In the genomic region with DNA sequence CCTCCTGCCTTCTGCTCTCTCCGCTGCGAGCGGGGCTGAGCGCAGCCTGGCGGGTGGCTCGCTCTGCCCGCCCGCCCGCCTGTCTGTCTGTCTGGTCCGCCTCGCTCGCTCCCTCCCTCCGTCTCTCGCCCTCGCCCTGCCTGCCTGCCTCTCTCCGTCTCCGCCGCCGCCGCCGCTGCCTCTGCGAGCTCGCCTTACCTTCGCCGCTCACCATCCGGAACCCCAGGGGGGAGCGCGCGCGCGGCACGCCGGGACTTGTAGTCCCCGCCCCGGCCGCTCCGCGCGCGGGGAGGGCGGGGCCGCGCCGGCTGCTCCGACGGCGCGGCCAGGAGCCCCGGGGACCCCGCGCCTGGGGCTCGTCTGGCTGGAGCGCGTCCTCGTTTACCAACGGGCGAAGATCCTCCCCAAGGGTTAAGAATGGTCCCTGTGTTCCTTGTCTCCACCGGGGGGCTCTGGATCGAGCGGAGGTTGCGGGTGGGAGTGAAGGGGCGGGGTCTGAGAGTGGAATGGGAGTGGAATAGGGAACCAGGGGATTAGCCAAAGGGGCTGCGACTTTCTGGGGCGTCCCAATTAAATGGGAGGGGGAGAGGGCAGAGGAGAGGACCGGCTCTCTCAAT, we compare ENCODE assay signal across 1 cellular context.
TF ChIP-seq lines count a peak whose summit lies in the region.

A gene with protein sequence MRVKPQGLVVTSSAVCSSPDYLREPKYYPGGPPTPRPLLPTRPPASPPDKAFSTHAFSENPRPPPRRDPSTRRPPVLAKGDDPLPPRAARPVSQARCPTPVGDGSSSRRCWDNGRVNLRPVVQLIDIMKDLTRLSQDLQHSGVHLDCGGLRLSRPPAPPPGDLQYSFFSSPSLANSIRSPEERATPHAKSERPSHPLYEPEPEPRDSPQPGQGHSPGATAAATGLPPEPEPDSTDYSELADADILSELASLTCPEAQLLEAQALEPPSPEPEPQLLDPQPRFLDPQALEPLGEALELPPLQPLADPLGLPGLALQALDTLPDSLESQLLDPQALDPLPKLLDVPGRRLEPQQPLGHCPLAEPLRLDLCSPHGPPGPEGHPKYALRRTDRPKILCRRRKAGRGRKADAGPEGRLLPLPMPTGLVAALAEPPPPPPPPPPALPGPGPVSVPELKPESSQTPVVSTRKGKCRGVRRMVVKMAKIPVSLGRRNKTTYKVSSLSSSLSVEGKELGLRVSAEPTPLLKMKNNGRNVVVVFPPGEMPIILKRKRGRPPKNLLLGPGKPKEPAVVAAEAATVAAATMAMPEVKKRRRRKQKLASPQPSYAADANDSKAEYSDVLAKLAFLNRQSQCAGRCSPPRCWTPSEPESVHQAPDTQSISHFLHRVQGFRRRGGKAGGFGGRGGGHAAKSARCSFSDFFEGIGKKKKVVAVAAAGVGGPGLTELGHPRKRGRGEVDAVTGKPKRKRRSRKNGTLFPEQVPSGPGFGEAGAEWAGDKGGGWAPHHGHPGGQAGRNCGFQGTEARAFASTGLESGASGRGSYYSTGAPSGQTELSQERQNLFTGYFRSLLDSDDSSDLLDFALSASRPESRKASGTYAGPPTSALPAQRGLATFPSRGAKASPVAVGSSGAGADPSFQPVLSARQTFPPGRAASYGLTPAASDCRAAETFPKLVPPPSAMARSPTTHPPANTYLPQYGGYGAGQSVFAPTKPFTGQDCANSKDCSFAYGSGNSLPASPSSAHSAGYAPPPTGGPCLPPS (N-terminal part only) (minus strand): TSS at position 183 of the 617 bp plus-strand sequence. CDS start 52,029 bp downstream, outside the sequence.

TF ChIP-seq in K562, 482 proteins besides CTCF, POLR2A, EP300 and RAD21 (continued from another document and continues in another):
- peak; percentile 90 for TF ChIP-seq RB1 (IDR thresholded peaks at IDR 0.05; ENCODE audit: low read depth)
- no peak for TF ChIP-seq BMI1 (IDR thresholded peaks at IDR 0.05; ENCODE audit: low read length)
- no peak for TF ChIP-seq E2F3 (CRISPR knock-in tag; IDR thresholded peaks at IDR 0.05)
- TF ChIP-seq ZNF695 (CRISPR knock-in tag; IDR thresholded peaks at IDR 0.05): no peak
- no peak for TF ChIP-seq ERF (CRISPR knock-in tag; IDR thresholded peaks at IDR 0.05)
- no peak for TF ChIP-seq ILK (tag; IDR thresholded peaks at IDR 0.05; ENCODE audit: borderline replicate concordance, low read depth)
- TF ChIP-seq GATAD2B (IDR thresholded peaks at IDR 0.05; ENCODE audit: borderline replicate concordance): no peak; the same call in 1 of the 2 replicates
- TF ChIP-seq GABPB2 (CRISPR knock-in tag; conservative IDR thresholded peaks at IDR 0.05): no peak
- TF ChIP-seq ZNF778 (CRISPR knock-in tag; IDR thresholded peaks at IDR 0.05): no peak
- TF ChIP-seq CHD7 (IDR thresholded peaks at IDR 0.05; ENCODE audit: low read depth, low read length): no peak
- no peak for TF ChIP-seq STAT5B (CRISPR knock-in tag; IDR thresholded peaks at IDR 0.05)
- peak in 1 of 2 experiments; percentile 61; a peak in 1 of 4 replicates for TF ChIP-seq KDM1A (IDR thresholded peaks at IDR 0.05)
- no peak; the same call in 1 of the 2 replicates for TF ChIP-seq DEAF1 (CRISPR knock-in tag; IDR thresholded peaks at IDR 0.05)
- no peak; the same call in 1 of the 2 replicates for TF ChIP-seq NR2C2 (CRISPR knock-in tag; IDR thresholded peaks at IDR 0.05)
- TF ChIP-seq NR2C2 (tag; IDR thresholded peaks at IDR 0.05): peak; percentile 59
- no peak for TF ChIP-seq KLF6 (CRISPR knock-in tag; IDR thresholded peaks at IDR 0.05; ENCODE audit: borderline replicate concordance)
- TF ChIP-seq BRD4 (IDR thresholded peaks at IDR 0.05): no peak
- peak; percentile 84 for TF ChIP-seq NFIC (IDR thresholded peaks at IDR 0.05)
- no peak for TF ChIP-seq SRF (CRISPR knock-in tag; IDR thresholded peaks at IDR 0.05)
- TF ChIP-seq U2AF1 (optimal IDR thresholded peaks at IDR 0.05; ENCODE audit: low read depth, low read length): peak; percentile 56
- TF ChIP-seq, protein P1, sequence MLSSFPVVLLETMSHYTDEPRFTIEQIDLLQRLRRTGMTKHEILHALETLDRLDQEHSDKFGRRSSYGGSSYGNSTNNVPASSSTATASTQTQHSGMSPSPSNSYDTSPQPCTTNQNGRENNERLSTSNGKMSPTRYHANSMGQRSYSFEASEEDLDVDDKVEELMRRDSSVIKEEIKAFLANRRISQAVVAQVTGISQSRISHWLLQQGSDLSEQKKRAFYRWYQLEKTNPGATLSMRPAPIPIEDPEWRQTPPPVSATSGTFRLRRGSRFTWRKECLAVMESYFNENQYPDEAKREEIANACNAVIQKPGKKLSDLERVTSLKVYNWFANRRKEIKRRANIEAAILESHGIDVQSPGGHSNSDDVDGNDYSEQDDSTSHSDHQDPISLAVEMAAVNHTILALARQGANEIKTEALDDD (IDR thresholded peaks at IDR 0.05): no peak
- TF ChIP-seq CXXC5 (CRISPR knock-in tag; IDR thresholded peaks at IDR 0.05): peak; percentile 85
- no peak for TF ChIP-seq SMARCC2 (IDR thresholded peaks at IDR 0.05; ENCODE audit: low read depth)
- no peak for TF ChIP-seq RHOXF2B (CRISPR knock-in tag; conservative IDR thresholded peaks at IDR 0.05)
- peak; percentile 82 for TF ChIP-seq POLR2B (IDR thresholded peaks at IDR 0.05; ENCODE audit: low read depth, partially characterized antibody)
- no peak for TF ChIP-seq HNRNPUL1 (IDR thresholded peaks at IDR 0.05; ENCODE audit: low read length)
- peak; percentile 91 for TF ChIP-seq GABPA (tag; conservative IDR thresholded peaks at IDR 0.05; ENCODE audit: low read depth)
- TF ChIP-seq TRIM28 (IDR thresholded peaks at IDR 0.05): no peak
- TF ChIP-seq ZFP91 (CRISPR knock-in tag; IDR thresholded peaks at IDR 0.05): no peak
- TF ChIP-seq, protein P2, sequence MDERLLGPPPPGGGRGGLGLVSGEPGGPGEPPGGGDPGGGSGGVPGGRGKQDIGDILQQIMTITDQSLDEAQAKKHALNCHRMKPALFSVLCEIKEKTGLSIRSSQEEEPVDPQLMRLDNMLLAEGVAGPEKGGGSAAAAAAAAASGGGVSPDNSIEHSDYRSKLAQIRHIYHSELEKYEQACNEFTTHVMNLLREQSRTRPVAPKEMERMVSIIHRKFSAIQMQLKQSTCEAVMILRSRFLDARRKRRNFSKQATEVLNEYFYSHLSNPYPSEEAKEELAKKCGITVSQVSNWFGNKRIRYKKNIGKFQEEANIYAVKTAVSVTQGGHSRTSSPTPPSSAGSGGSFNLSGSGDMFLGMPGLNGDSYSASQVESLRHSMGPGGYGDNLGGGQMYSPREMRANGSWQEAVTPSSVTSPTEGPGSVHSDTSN (CRISPR knock-in tag; IDR thresholded peaks at IDR 0.05; ENCODE audit: low read depth): no peak
- TF ChIP-seq, protein P2 (tag; conservative IDR thresholded peaks at IDR 0.05; ENCODE audit: low read depth): no peak
- TF ChIP-seq, protein P3, sequence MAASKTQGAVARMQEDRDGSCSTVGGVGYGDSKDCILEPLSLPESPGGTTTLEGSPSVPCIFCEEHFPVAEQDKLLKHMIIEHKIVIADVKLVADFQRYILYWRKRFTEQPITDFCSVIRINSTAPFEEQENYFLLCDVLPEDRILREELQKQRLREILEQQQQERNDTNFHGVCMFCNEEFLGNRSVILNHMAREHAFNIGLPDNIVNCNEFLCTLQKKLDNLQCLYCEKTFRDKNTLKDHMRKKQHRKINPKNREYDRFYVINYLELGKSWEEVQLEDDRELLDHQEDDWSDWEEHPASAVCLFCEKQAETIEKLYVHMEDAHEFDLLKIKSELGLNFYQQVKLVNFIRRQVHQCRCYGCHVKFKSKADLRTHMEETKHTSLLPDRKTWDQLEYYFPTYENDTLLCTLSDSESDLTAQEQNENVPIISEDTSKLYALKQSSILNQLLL (CRISPR knock-in tag; IDR thresholded peaks at IDR 0.05; ENCODE audit: borderline replicate concordance): no peak
